In genomic region chr14:35211067-35211466, GRCh38 we compare ENCODE assay signal across 29 cellular contexts.
"Had no signal": no experiment of that assay in that cellular context is flagged by ENCODE, and none has a peak within 500 bp of the region (broad histone marks: within the 10 kb centered on the region; RNA-seq: fewer than 3 reads in every experiment).

No MANE protein-coding gene starts in this region.

- H3K79me2 ChIP-seq: hepatocyte had no signal

- H3K27ac Mint-ChIP-seq: dendritic cell treated with granulocyte-macrophage colony-stimulating factor and Interleukin-4, amounts not matched to agents 40 ng/mL and 50 ng/mL, for 4 days; endodermal cell had no signal

- H3K4me3 ChIP-seq: colonic mucosa, coronary artery, dorsolateral prefrontal cortex, esophagus muscularis mucosa, esophagus squamous epithelium, gastrocnemius medialis, gastroesophageal sphincter, heart left ventricle, heart right ventricle, hepatocyte had no signal

- H3K4me3 Mint-ChIP-seq: dendritic cell treated with granulocyte-macrophage colony-stimulating factor and Interleukin-4, amounts not matched to agents 40 ng/mL and 50 ng/mL, for 4 days; effector memory CD8-positive, alpha-beta T cell; endodermal cell had no signal

- H3K4me2 ChIP-seq: hepatocyte had no signal

- H3K27ac ChIP-seq: colonic mucosa, coronary artery, dorsolateral prefrontal cortex, epithelial cell of prostate, esophagus muscularis mucosa, esophagus squamous epithelium, foreskin keratinocyte, gastrocnemius medialis, gastroesophageal sphincter, heart left ventricle, heart right ventricle, hepatocyte had no signal

- H3K27me3 Mint-ChIP-seq: dendritic cell treated with granulocyte-macrophage colony-stimulating factor and Interleukin-4, amounts not matched to agents 40 ng/mL and 50 ng/mL, for 4 days; effector memory CD8-positive, alpha-beta T cell had no signal

- DNase-seq: colonic mucosa; cortex of kidney; dermis blood vessel endothelial cell; dorsolateral prefrontal cortex; effector CD4-positive, alpha-beta T cell; effector CD8-positive, alpha-beta T cell; effector memory CD4-positive, alpha-beta T cell; effector memory CD8-positive, alpha-beta T cell; endodermal cell; erythroblast; esophagus squamous epithelium; foreskin fibroblast; foreskin keratinocyte; foreskin melanocyte; gastrocnemius medialis; glutamatergic neuron; head of caudate nucleus; heart left ventricle; heart right ventricle had no signal

- H2AFZ ChIP-seq: hepatocyte had no signal

- FAIRE-seq: endometrium, endothelial cell of umbilical vein, frontal cortex had no signal

- H3K4me1 ChIP-seq: colonic mucosa, gastrocnemius medialis had no signal

- H3K36me3 ChIP-seq: colonic mucosa, esophagus squamous epithelium, gastrocnemius medialis, gastroesophageal sphincter, heart left ventricle, heart right ventricle had no signal

- H3K27me3 ChIP-seq: colonic mucosa, dorsolateral prefrontal cortex, esophagus muscularis mucosa, esophagus squamous epithelium, foreskin keratinocyte, gastrocnemius medialis, gastroesophageal sphincter, heart left ventricle, heart right ventricle, hepatocyte had no signal

- H3K9me3 ChIP-seq: colonic mucosa, esophagus muscularis mucosa, esophagus squamous epithelium, gastrocnemius medialis, gastroesophageal sphincter, heart left ventricle, heart right ventricle had no signal

- ATAC-seq: effector memory CD8-positive, alpha-beta T cell; esophagus mucosa; foreskin keratinocyte; gastrocnemius medialis; gastroesophageal sphincter; heart left ventricle; heart right ventricle had no signal
